Comparison of ENCODE assay signal across 30 cellular contexts in genomic region chr18:7632152-7633098, GRCh38.
"Had no signal": no experiment of that assay in that cellular context is flagged by ENCODE, and none has a peak within 500 bp of the region (broad histone marks: within the 10 kb centered on the region; RNA-seq: fewer than 3 reads in every experiment).

No MANE protein-coding gene starts in this region.

- H3K9me3 ChIP-seq: heart right ventricle, mucosa of descending colon, pancreas, prostate gland, sigmoid colon, upper lobe of left lung had no signal

- ATAC-seq: activated CD8-positive, alpha-beta memory T cell treated with anti-CD3 and anti-CD28 coated beads, Interleukin-2, amount 10 ng/mL, durations not matched to agents 7 days and 5 days; activated CD8-positive, alpha-beta T cell treated with anti-CD3 and anti-CD28 coated beads for 36 hours; activated naive CD8-positive, alpha-beta T cell treated with anti-CD3 and anti-CD28 coated beads, Interleukin-2, amount 50 U/mL, for 24 hours; effector memory CD8-positive, alpha-beta T cell; esophagus mucosa; heart right ventricle; left cardiac atrium; left ventricle myocardium superior; mucosa of descending colon; pancreas; stimulated activated memory B cell treated with anti-CD40 and anti-IgM and Interleukin-4, amounts not matched to agents 10 μg/mL and 1 μg/mL and 100 μg/mL, for 72 hours; stimulated activated naive CD8-positive, alpha-beta T cell treated with anti-CD3 and anti-CD28 coated beads, Interleukin-15, amount 100 ng/mL, for 72 hours; WTC11 had no signal

- H3K27me3 ChIP-seq: heart right ventricle, pancreas, sigmoid colon, upper lobe of left lung had no signal

- H3K4me3 ChIP-seq: heart right ventricle, mucosa of descending colon, pancreas, prostate gland, sigmoid colon, upper lobe of left lung had no signal

- H3K27ac ChIP-seq: heart right ventricle, pancreas, prostate gland, sigmoid colon, upper lobe of left lung had no signal

- DNase-seq: activated CD4-positive, alpha-beta T cell treated with anti-CD3 and anti-CD28 coated beads for 1 hour; activated CD4-positive, alpha-beta T cell treated with anti-CD3 and anti-CD28 coated beads, Interleukin-2, amount 50 U/mL, for 1 hour; activated CD8-positive, alpha-beta memory T cell treated with anti-CD3 and anti-CD28 coated beads, Interleukin-2, amount 10 ng/mL, durations not matched to agents 7 days and 5 days; activated CD8-positive, alpha-beta T cell treated with anti-CD3 and anti-CD28 coated beads for 36 hours; activated naive CD8-positive, alpha-beta T cell treated with anti-CD3 and anti-CD28 coated beads, Interleukin-2, amount 50 U/mL, for 24 hours; activated T-cell treated with anti-CD3 and anti-CD28 coated beads, Interleukin-2, amount 50 U/mL, for 48 hours; amygdala; caudate nucleus; cortex of kidney; effector memory CD8-positive, alpha-beta T cell; foreskin melanocyte; heart right ventricle; left cardiac atrium; left ventricle myocardium superior; mucosa of descending colon; pancreas; retina; sigmoid colon; small intestine; stimulated activated CD4-positive, alpha-beta T cell treated with anti-CD3 and anti-CD28 coated beads, Interleukin-1b, Interleukin-23, amount 100 ng/mL, for 48 hours; stimulated activated CD4-positive, alpha-beta T cell treated with anti-CD3 and anti-CD28 coated beads, Interleukin-4, amount 100 ng/mL, for 4 hours; stimulated activated CD8-positive, alpha-beta memory T cell treated with anti-CD3 and anti-CD28 coated beads, Interleukin-4, amount 100 ng/mL, for 48 hours; stimulated activated naive CD8-positive, alpha-beta T cell treated with anti-CD3 and anti-CD28 coated beads, Interleukin-15, amount 100 ng/mL, for 72 hours; substantia nigra; T1000; upper lobe of left lung had no signal

- H3K36me3 ChIP-seq: heart right ventricle, pancreas, prostate gland, sigmoid colon, upper lobe of left lung had no signal
